In the genomic region with DNA sequence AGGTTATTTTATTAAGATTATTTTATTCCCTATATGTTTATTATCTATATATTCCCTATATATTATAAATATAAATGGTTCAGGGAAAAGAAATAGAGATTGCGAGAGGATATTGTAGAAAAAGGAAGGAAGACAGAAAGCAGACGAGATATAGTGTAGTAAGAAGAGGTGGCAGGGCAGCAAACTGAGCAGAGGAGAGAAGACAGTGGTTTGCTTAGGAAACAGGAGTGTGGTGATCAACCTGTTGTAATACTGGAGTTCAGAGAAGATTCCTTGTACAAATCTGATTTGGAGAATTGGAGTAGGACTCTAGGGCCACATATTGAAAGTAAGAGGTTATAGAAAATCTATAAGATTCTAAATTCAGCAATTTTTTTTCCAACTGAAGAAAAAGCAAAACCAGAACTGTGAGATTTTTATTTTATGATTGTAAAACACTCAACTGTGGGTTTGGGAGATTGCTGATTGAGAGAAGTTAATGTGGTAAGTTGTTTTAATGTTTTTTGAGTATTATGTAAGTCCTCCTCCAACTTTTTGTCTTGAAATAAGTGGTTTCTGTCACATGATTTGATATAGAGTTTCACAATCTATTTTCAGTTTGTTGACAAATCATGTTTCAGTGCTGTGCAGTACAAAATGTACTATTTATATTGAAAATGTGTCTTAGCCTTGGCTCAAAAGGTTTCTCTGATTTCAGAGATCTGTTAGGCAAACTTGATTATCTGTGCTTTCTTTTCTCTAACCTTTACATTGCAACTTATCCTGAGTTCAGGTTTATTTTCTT, we compare ENCODE assay signal across 8 cellular contexts. TPM values are rescaled to one million over a fixed set of nuclear protein-coding genes. Genes with fewer than 3 reads are reported as not detected.
DNase-seq lines count a peak whose midpoint lies in the region; ATAC-seq and TF ChIP-seq lines count a peak whose summit lies in the region.

No MANE protein-coding gene starts in this region.

- intact Hi-C loops in posterior cingulate gyrus (cut with DNase I): no loop called here

- H3K27ac ChIP-seq in liver (ENCODE audit: low read depth in 1 of 2, low read length in 2 of 2): peak overlapping the region; percentile 64 to 75
- peak overlapping the region in 2 of 4 donors; percentile 26 to 50 for H3K27ac ChIP-seq in Peyer's patch

- WGBS in liver: 36% methylated on average over 2 of the region's 2 CpGs

- TF ChIP-seq POLR2A in NB4 (IDR thresholded peaks at IDR 0.05; ENCODE audit: extremely low read depth, insufficient read length): no peak
- TF ChIP-seq POLR2A in Peyer's patch (IDR thresholded peaks at IDR 0.05): no peak

- ATAC-seq in GM21786 (IDR thresholded peaks at IDR 0.05; ENCODE audit: unreplicated experiment): peak; percentile 87

- H3K9ac ChIP-seq in liver (ENCODE audit: low read depth in 1 of 2, low read length in 2 of 2): peak overlapping the region in 1 of 2 donors; percentile 60

- H3K4me3 ChIP-seq in NB4 (ENCODE audit: low read depth, low read length) (no peak overlapping the region), liver (ENCODE audit: low read depth in 1 of 3, low read length in 3 of 3) (peak overlapping the region in 1 of 3 donors; percentile 18), Peyer's patch (no peak overlapping the region)

- H3K27me3 ChIP-seq in liver (ENCODE audit: control insufficient read depth in 4 of 4, insufficient read depth in 4 of 4, low read length in 3 of 4) (no peaks in the 10 kb centered on the region), Peyer's patch (no peaks in the 10 kb centered on the region)

- DNase-seq in GM03348 (ENCODE audit: low spot score) (peak; percentile 4), NB4 (ENCODE audit: low read depth) (peak; percentile 23), Peyer's patch (no peak), EL (no peak), posterior cingulate gyrus (no peak), HuH-7 (ENCODE audit: low spot score) (no peak)

- peak in 1 of 2 donors; percentile 8 for TF ChIP-seq RAD21 in liver (IDR thresholded peaks at IDR 0.05)

- H3K36me3 ChIP-seq in liver (ENCODE audit: control insufficient read depth in 4 of 4, insufficient read depth in 3 of 4, low read depth in 1 of 4, low read length in 3 of 4): peaks cover 0 to 2% (median 0%) of the 10 kb centered on the region in 4 donors
- H3K36me3 ChIP-seq in Peyer's patch: no peaks in the 10 kb centered on the region

- TF ChIP-seq CTCF in NB4 (IDR thresholded peaks at IDR 0.05; ENCODE audit: low read depth, low read length) (no peak), liver (IDR thresholded peaks at IDR 0.05; ENCODE audit: low read depth, low read length, missing input control) (no peak), Peyer's patch (IDR thresholded peaks at IDR 0.05) (no peak)

- H3K4me1 ChIP-seq in liver (ENCODE audit: control insufficient read depth in 4 of 4, insufficient read depth in 4 of 4, low read length in 3 of 4): peaks cover 0 to 28% (median 16%) of the 10 kb centered on the region in 4 donors
- H3K4me1 ChIP-seq in Peyer's patch: peaks cover 0 to 8% (median 0%) of the 10 kb centered on the region in 4 donors

- H3K9me3 ChIP-seq in liver (ENCODE audit: control insufficient read depth in 4 of 4, low read length in 3 of 4) (no peaks in the 10 kb centered on the region), Peyer's patch (no peaks in the 10 kb centered on the region)

TF ChIP-seq in liver, 16 proteins besides CTCF, POLR2A, EP300 and RAD21:
- TF ChIP-seq SP1 (IDR thresholded peaks at IDR 0.05): peak; percentile 79
- TF ChIP-seq FOXA2 (IDR thresholded peaks at IDR 0.05): no peak
- peak; percentile 52 for TF ChIP-seq ZBTB33 (IDR thresholded peaks at IDR 0.05)
- TF ChIP-seq HNF4A (conservative IDR thresholded peaks at IDR 0.05): peak; percentile 37 to 48
- TF ChIP-seq FOXA1 (IDR thresholded peaks at IDR 0.05): peak; percentile 40
- peak; percentile 35 to 38 for TF ChIP-seq RXRA (IDR thresholded peaks at IDR 0.05)
- no peak for TF ChIP-seq EGR1 (IDR thresholded peaks at IDR 0.05; ENCODE audit: low read depth in 2 of 2)

RNA-seq across cellular contexts. Expression of gene AMY2B, which starts 9.6 kb away (rescaled TPM):
- total RNA-seq in liver (10 to 100 TPM in 1 of 2 donors, 1 to 10 TPM in 1; 5.4 to 16.7 TPM), Peyer's patch (10 to 100 TPM; 20.3 to 46.4 (median 28.4) TPM)
- 10 to 100 TPM in 1 of 2 donors, 1 to 10 TPM in 1; 2.1 to 12.3 TPM for polyA plus RNA-seq in liver

RNA-seq across cellular contexts. Expression of gene RNPC3, which starts 36.3 kb away (rescaled TPM):
- total RNA-seq in liver: 10 to 100 TPM in 1 of 2 donors, 1 to 10 TPM in 1; 6.1 to 13.1 TPM
- polyA plus RNA-seq in liver: 10 to 100 TPM in 1 of 2 donors, 1 to 10 TPM in 1; 4.2 to 18.0 TPM
- total RNA-seq in Peyer's patch: 100 to 1,000 TPM in 1 of 4 donors, 10 to 100 TPM in 3; 49.0 to 158 (median 73.4) TPM

RNA-seq across cellular contexts. Expression of gene AMY2A, which starts 55.4 kb away (rescaled TPM):
- total RNA-seq in liver: not detected
- polyA plus RNA-seq in liver: not detected
- 1 to 10 TPM in 1 of 4 donors, not detected in 3; 1.1 TPM for total RNA-seq in Peyer's patch

Comparison
In these comparisons a context has a peak if more than half of its experiments do, and no peak if none do; other contexts are left out.
1. DNase-seq: peak in GM03348 (single experiment) and NB4 (single experiment); none in Peyer's patch (0 of 3), EL (single experiment), posterior cingulate gyrus (0 of 10) and HuH-7 (single experiment).